10 cellular contexts compared by ENCODE assay signal in the genomic region with DNA sequence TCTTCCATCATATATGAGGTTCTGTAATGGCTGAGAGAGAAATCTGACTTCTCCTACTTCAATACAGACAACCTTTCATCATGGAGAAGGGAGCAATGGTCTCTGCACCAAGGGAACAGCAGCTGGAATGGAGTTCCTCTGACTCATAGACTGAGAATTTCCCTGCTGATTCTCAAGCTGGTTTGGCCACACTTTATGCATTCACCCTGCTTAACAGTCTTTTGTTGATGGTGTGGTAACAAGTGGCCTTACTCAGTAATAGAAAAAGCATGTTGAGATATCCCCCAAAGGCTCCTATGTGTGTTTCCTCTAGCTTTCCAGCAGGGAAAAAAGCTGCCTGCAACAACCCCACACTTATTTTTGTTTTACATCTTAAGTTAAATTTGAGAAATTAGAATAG.
DNase-seq lines count a peak whose midpoint lies in the region; ATAC-seq and TF ChIP-seq lines count a peak whose summit lies in the region.
"Had no signal": no experiment of that assay in that cellular context is flagged by ENCODE, and none has a peak within 500 bp of the region (broad histone marks: within the 10 kb centered on the region; RNA-seq: fewer than 3 reads in every experiment).

No MANE protein-coding gene starts in this region.

- TF ChIP-seq CTCF in epithelial cell of esophagus (IDR thresholded peaks at IDR 0.05; ENCODE audit: insufficient read depth, low read depth, low read length, missing control alignments): no peak

- peak overlapping the region; percentile 61 for H3K27ac ChIP-seq in muscle layer of duodenum (ENCODE audit: low read length)

- DNase-seq in AG20443 (ENCODE audit: low spot score) (peak; percentile 80), MG63 (peak; percentile 69), epithelial cell of esophagus (ENCODE audit: low read depth) (peak; percentile 96), T-helper 9 cell (no peak), immature natural killer cell (no peak)
- no peak for DNase-seq in activated CD4-positive, alpha-beta T cell treated with anti-CD3 and anti-CD28 coated beads, Interleukin-2, amount 50 U/mL, for 1 hour

- peaks cover 0 to 10% of the 10 kb centered on the region in 2 donors for H3K4me1 ChIP-seq in muscle layer of duodenum (ENCODE audit: control insufficient read depth in 1 of 2, insufficient read depth in 2 of 2, low read length in 2 of 2)

- no peak overlapping the region for H3K4me3 Mint-ChIP-seq in immature natural killer cell
- H3K4me3 Mint-ChIP-seq: central memory CD8-positive, alpha-beta T cell; nephron had no signal

- no peak for ATAC-seq in HG03457 (IDR thresholded peaks at IDR 0.05; ENCODE audit: unreplicated experiment)

- no peak overlapping the region for H3K27ac Mint-ChIP-seq in immature natural killer cell
- H3K27ac Mint-ChIP-seq: nephron had no signal

- H3K9me3 Mint-ChIP-seq in immature natural killer cell: no peaks in the 10 kb centered on the region
- H3K9me3 Mint-ChIP-seq: central memory CD8-positive, alpha-beta T cell; nephron had no signal

- H3K36me3 Mint-ChIP-seq in immature natural killer cell: no peaks in the 10 kb centered on the region

- H3K27me3 Mint-ChIP-seq in immature natural killer cell (ENCODE audit: low read depth in 3 of 3): peaks cover 0 to 6% (median 0%) of the 10 kb centered on the region in 3 donors
- H3K27me3 Mint-ChIP-seq: central memory CD8-positive, alpha-beta T cell had no signal

- H3K36me3 ChIP-seq in MG63 (no peaks in the 10 kb centered on the region), muscle layer of duodenum (ENCODE audit: control insufficient read depth in 1 of 2, insufficient read depth in 2 of 2, low read length in 2 of 2) (peaks cover 0 to 9% of the 10 kb centered on the region in 2 donors)

- no peaks in the 10 kb centered on the region for H3K4me1 Mint-ChIP-seq in immature natural killer cell
- H3K4me1 Mint-ChIP-seq: central memory CD8-positive, alpha-beta T cell; nephron had no signal

- H3K9me3 ChIP-seq in MG63 (no peaks in the 10 kb centered on the region; the same call in 1 of the 2 replicates), muscle layer of duodenum (ENCODE audit: control insufficient read depth in 1 of 2, low read length in 2 of 2) (no peaks in the 10 kb centered on the region)

- H3K27me3 ChIP-seq in MG63: no peaks in the 10 kb centered on the region
- H3K27me3 ChIP-seq in muscle layer of duodenum (ENCODE audit: low read depth, low read length): no peaks in the 10 kb centered on the region

- no peak overlapping the region for H3K4me3 ChIP-seq in MG63
- no peak overlapping the region for H3K4me3 ChIP-seq in epithelial cell of esophagus (ENCODE audit: low read length)
- H3K4me3 ChIP-seq in muscle layer of duodenum (ENCODE audit: low read depth in 1 of 2, low read length in 2 of 2): no peak overlapping the region

Comparison
In these comparisons a context has a peak if more than half of its experiments do, and no peak if none do; other contexts are left out.
1. DNase-seq: peak in AG20443 (single experiment), MG63 (single experiment) and epithelial cell of esophagus (single experiment); none in T-helper 9 cell (single experiment), immature natural killer cell (0 of 3) and activated CD4-positive, alpha-beta T cell treated with anti-CD3 and anti-CD28 coated beads, Interleukin-2, amount 50 U/mL, for 1 hour (single experiment).